8 cellular contexts compared by ENCODE assay signal in genomic region chrX:9466711-9467110, GRCh38. TPM values are rescaled to one million over a fixed set of nuclear protein-coding genes. Genes with fewer than 3 reads are reported as not detected.
A peak's percentile ranks its signal among the peaks of the same experiment; 100 is the strongest.
DNase-seq lines count a peak whose midpoint lies in the region; ATAC-seq and TF ChIP-seq lines count a peak whose summit lies in the region.

No MANE protein-coding gene starts in this region.

- ATAC-seq in activated T-helper 17 cell treated with anti-CD3 and anti-CD28 coated beads, Interleukin-2, amount 50 U/mL, for 72 hours (replicated peaks): no peak
- no peak for ATAC-seq in GM18517 (IDR thresholded peaks at IDR 0.05; ENCODE audit: unreplicated experiment)

- H3K4me3 ChIP-seq in tibial artery: peak overlapping the region; percentile 77 to 83

- H3K9me3 Mint-ChIP-seq in activated naive CD4-positive, alpha-beta T cell treated with anti-CD3 and anti-CD28 coated beads for 36 hours: no peaks in the 10 kb centered on the region
- no peaks in the 10 kb centered on the region for H3K9me3 Mint-ChIP-seq in activated T-helper 17 cell treated with anti-CD3 and anti-CD28 coated beads, Interleukin-2, amount 50 U/mL, for 72 hours

- peaks cover 42% of the 10 kb centered on the region for H3K4me1 Mint-ChIP-seq in activated naive CD4-positive, alpha-beta T cell treated with anti-CD3 and anti-CD28 coated beads for 36 hours (ENCODE audit: low read depth)
- H3K4me1 Mint-ChIP-seq in activated T-helper 17 cell treated with anti-CD3 and anti-CD28 coated beads, Interleukin-2, amount 50 U/mL, for 72 hours: peaks cover 11% of the 10 kb centered on the region

- intact Hi-C loops in activated naive CD4-positive, alpha-beta T cell treated with anti-CD3 and anti-CD28 coated beads for 36 hours (cut with micrococcal nuclease): loop anchor here (10.0 kb wide), 1 partner anchor 642 kb away; no protein-coding TSS in a partner anchor
- intact Hi-C loops in tibial artery (cut with DNase I; ENCODE audit: low total_unique reads): loop anchor here (10.0 kb wide), 1 partner anchor 238 kb away; no protein-coding TSS in a partner anchor

- no peaks in the 10 kb centered on the region for H3K9me3 ChIP-seq in tibial artery

- peak overlapping the region; percentile 89 to 90 for H3K27ac ChIP-seq in tibial artery

- TF ChIP-seq CTCF in tibial artery (IDR thresholded peaks at IDR 0.05): no peak

- H3K27ac Mint-ChIP-seq in activated naive CD4-positive, alpha-beta T cell treated with anti-CD3 and anti-CD28 coated beads for 36 hours: peak overlapping the region; percentile 63
- H3K27ac Mint-ChIP-seq in activated T-helper 17 cell treated with anti-CD3 and anti-CD28 coated beads, Interleukin-2, amount 50 U/mL, for 72 hours: no peak overlapping the region

- H3K27me3 Mint-ChIP-seq in activated naive CD4-positive, alpha-beta T cell treated with anti-CD3 and anti-CD28 coated beads for 36 hours (ENCODE audit: low read depth): no peaks in the 10 kb centered on the region
- no peaks in the 10 kb centered on the region for H3K27me3 Mint-ChIP-seq in activated T-helper 17 cell treated with anti-CD3 and anti-CD28 coated beads, Interleukin-2, amount 50 U/mL, for 72 hours

- no peaks in the 10 kb centered on the region for H3K36me3 ChIP-seq in tibial artery

- H3K4me1 ChIP-seq in tibial artery: peaks cover 0 to 47% (median 16%) of the 10 kb centered on the region in 4 donors

- peaks cover 8% of the 10 kb centered on the region for H3K36me3 Mint-ChIP-seq in activated naive CD4-positive, alpha-beta T cell treated with anti-CD3 and anti-CD28 coated beads for 36 hours (ENCODE audit: low read depth)
- peaks cover 37% of the 10 kb centered on the region for H3K36me3 Mint-ChIP-seq in activated T-helper 17 cell treated with anti-CD3 and anti-CD28 coated beads, Interleukin-2, amount 50 U/mL, for 72 hours (ENCODE audit: low read depth)

- no peaks in the 10 kb centered on the region for H3K27me3 ChIP-seq in tibial artery

- H3K4me3 Mint-ChIP-seq in activated naive CD4-positive, alpha-beta T cell treated with anti-CD3 and anti-CD28 coated beads for 36 hours: peak overlapping the region; percentile 73
- peak overlapping the region; percentile 71 for H3K4me3 Mint-ChIP-seq in activated T-helper 17 cell treated with anti-CD3 and anti-CD28 coated beads, Interleukin-2, amount 50 U/mL, for 72 hours

- DNase-seq in activated naive CD4-positive, alpha-beta T cell treated with anti-CD3 and anti-CD28 coated beads for 36 hours: peak; percentile 13
- DNase-seq in activated naive CD4-positive, alpha-beta T cell (lab: John Stamatoyannopoulos, UW): no peak
- peak; percentile 6 for DNase-seq in kidney tubule cell (ENCODE audit: low spot score)
- no peak for DNase-seq in tibial artery
- DNase-seq in NCI-H128 (lab: John Stamatoyannopoulos, UW; ENCODE audit: unreplicated experiment): no peak
- no peak for DNase-seq in SHP77 (lab: John Stamatoyannopoulos, UW)

- CTCF ChIA-PET in activated naive CD4-positive, alpha-beta T cell treated with anti-CD3 and anti-CD28 coated beads for 36 hours (lab: Charles Lee): no interaction called here

RNA-seq across cellular contexts. Expression of gene TBL1X, which starts 1.9 kb away (rescaled TPM):
- total RNA-seq in activated naive CD4-positive, alpha-beta T cell treated with anti-CD3 and anti-CD28 coated beads for 36 hours: 10 to 100 TPM; 20.7 to 21.6 TPM
- total RNA-seq in activated T-helper 17 cell treated with anti-CD3 and anti-CD28 coated beads, Interleukin-2, amount 50 U/mL, for 72 hours: 10 to 100 TPM in 1 of 2 donors, 1 to 10 TPM in 1; 8.0 to 18.6 TPM

Comparison
In these comparisons a context has a peak if more than half of its experiments do, and no peak if none do; other contexts are left out.
1. DNase-seq: peak in activated naive CD4-positive, alpha-beta T cell treated with anti-CD3 and anti-CD28 coated beads for 36 hours (single experiment) and kidney tubule cell (single experiment); none in activated naive CD4-positive, alpha-beta T cell (0 of 4), tibial artery (0 of 2), NCI-H128 (single experiment) and SHP77 (0 of 2).